18 cellular contexts compared by ENCODE assay signal in the genomic region with DNA sequence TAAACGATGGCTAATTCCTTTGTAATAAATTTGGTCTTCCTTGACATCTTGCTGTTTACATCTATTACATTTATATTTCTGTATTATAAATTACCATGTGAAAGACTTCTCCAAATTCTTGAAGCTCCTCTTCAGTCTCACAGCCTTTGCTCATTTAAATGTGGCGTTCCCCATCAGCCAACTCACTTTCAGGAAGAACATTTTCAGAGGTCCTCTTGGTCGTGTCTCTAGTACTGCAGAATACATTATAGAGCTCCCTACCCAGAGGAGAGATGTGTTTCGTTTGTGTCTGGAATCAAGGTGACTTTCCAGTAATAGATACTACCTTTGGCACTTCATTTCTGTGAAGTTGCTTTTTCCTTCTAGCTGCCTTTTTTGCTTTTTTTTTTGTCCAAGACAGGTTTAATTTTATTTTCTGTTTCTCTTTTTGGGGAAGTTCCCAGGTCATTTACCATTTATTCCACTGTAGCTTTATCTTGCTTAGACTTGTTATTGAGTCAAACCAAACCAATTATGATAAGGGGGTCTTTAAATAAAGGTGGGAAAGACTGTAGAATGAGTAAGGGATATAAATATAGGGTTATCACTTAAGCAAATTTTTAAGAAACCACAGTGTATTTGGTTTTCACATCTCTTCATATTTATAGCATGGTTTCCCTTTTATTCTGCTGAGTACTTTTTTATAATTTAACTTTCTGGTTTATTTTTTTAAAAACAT. TPM values are rescaled to one million over a fixed set of nuclear protein-coding genes. Genes with fewer than 3 reads are reported as not detected.
A peak's percentile ranks its signal among the peaks of the same experiment; 100 is the strongest.
DNase-seq lines count a peak whose midpoint lies in the region; ATAC-seq, FAIRE-seq and TF ChIP-seq lines count a peak whose summit lies in the region.
"Had no signal": no experiment of that assay in that cellular context is flagged by ENCODE, and none has a peak within 500 bp of the region (broad histone marks: within the 10 kb centered on the region; RNA-seq: fewer than 3 reads in every experiment).

No MANE protein-coding gene starts in this region.

- FAIRE-seq in GM19239 (lab: Jason Lieb, UNC): peak; percentile 45

- H3K36me3 ChIP-seq in psoas muscle (ENCODE audit: insufficient read depth in 1 of 2, low read depth in 1 of 2) (peaks cover 7 to 100% of the 10 kb centered on the region in 2 donors), smooth muscle cell (ENCODE audit: low read depth) (peaks cover 26% of the 10 kb centered on the region)

- ATAC-seq in activated T-cell treated with anti-CD3 and anti-CD28 coated beads, Interleukin-2, amount 50 U/mL, for 72 hours (replicated peaks in 1 of 2): no peak
- no peak for ATAC-seq in activated naive CD8-positive, alpha-beta T cell treated with anti-CD3 and anti-CD28 coated beads, Interleukin-2, amount 50 U/mL, for 24 hours
- no peak for ATAC-seq in stimulated activated memory B cell treated with anti-CD40 and anti-IgM and Interleukin-4, amounts not matched to agents 10 μg/mL and 1 μg/mL and 100 μg/mL, for 72 hours
- ATAC-seq in psoas muscle: no peak
- ATAC-seq: gastrocnemius medialis, left cardiac atrium had no signal

- no peaks in the 10 kb centered on the region for H3K9me3 ChIP-seq in psoas muscle
- H3K9me3 ChIP-seq in smooth muscle cell (replicated peaks; ENCODE audit: low read depth): no peaks in the 10 kb centered on the region
- H3K9me3 ChIP-seq: adrenal gland, gastrocnemius medialis had no signal

- no peaks in the 10 kb centered on the region for H3K27me3 Mint-ChIP-seq in activated T-cell treated with anti-CD3 and anti-CD28 coated beads, Interleukin-2, amount 50 U/mL, for 72 hours (ENCODE audit: low read depth)
- H3K27me3 Mint-ChIP-seq in activated naive CD8-positive, alpha-beta T cell treated with anti-CD3 and anti-CD28 coated beads, Interleukin-2, amount 50 U/mL, for 24 hours: no peaks in the 10 kb centered on the region
- no peaks in the 10 kb centered on the region for H3K27me3 Mint-ChIP-seq in stimulated activated memory B cell treated with anti-CD40 and anti-IgM and Interleukin-4, amounts not matched to agents 10 μg/mL and 1 μg/mL and 100 μg/mL, for 72 hours

- H4K20me1 ChIP-seq in smooth muscle cell (ENCODE audit: low read depth): peaks cover 83% of the 10 kb centered on the region

- DNase-seq in activated T-cell treated with anti-CD3 and anti-CD28 coated beads, Interleukin-2, amount 50 U/mL, for 72 hours: no peak
- DNase-seq in activated T-cell treated with anti-CD3 and anti-CD28 coated beads for 4 hours (no peak), GM19239 (ENCODE audit: insufficient read length, low spot score) (no peak), psoas muscle (no peak), NCI-H1694 (lab: John Stamatoyannopoulos, UW) (no peak), smooth muscle cell (lab: John Stamatoyannopoulos, UW; ENCODE audit: unreplicated experiment) (no peak)
- DNase-seq in activated naive CD8-positive, alpha-beta T cell treated with anti-CD3 and anti-CD28 coated beads, Interleukin-2, amount 50 U/mL, for 24 hours: no peak
- DNase-seq: adrenal gland; gastrocnemius medialis; H9; IMR-90; left cardiac atrium; midbrain; NCI-H2029 treated with DMSO at 0.1 percent for 48 hours; NCI-H510A treated with DMSO at 0.1 percent for 48 hours; stimulated activated CD4-positive, alpha-beta T cell treated with anti-CD3 and anti-CD28 coated beads, Interleukin-15, amount 100 ng/mL, for 24 hours; WERI-Rb-1 had no signal

- H3K36me3 Mint-ChIP-seq in activated T-cell treated with anti-CD3 and anti-CD28 coated beads, Interleukin-2, amount 50 U/mL, for 72 hours (ENCODE audit: insufficient read depth in 2 of 2): peaks cover 6 to 28% of the 10 kb centered on the region in 2 donors
- H3K36me3 Mint-ChIP-seq in activated naive CD8-positive, alpha-beta T cell treated with anti-CD3 and anti-CD28 coated beads, Interleukin-2, amount 50 U/mL, for 24 hours (ENCODE audit: low read depth): peaks cover 53% of the 10 kb centered on the region
- peaks cover 46% of the 10 kb centered on the region for H3K36me3 Mint-ChIP-seq in stimulated activated memory B cell treated with anti-CD40 and anti-IgM and Interleukin-4, amounts not matched to agents 10 μg/mL and 1 μg/mL and 100 μg/mL, for 72 hours

- H3K79me2 ChIP-seq in smooth muscle cell (ENCODE audit: low read depth): peaks cover 52% of the 10 kb centered on the region

- peak overlapping the region; percentile 96 for H3K27ac Mint-ChIP-seq in activated T-cell treated with anti-CD3 and anti-CD28 coated beads, Interleukin-2, amount 50 U/mL, for 72 hours
- peak overlapping the region; percentile 80 for H3K27ac Mint-ChIP-seq in activated naive CD8-positive, alpha-beta T cell treated with anti-CD3 and anti-CD28 coated beads, Interleukin-2, amount 50 U/mL, for 24 hours
- H3K27ac Mint-ChIP-seq in stimulated activated memory B cell treated with anti-CD40 and anti-IgM and Interleukin-4, amounts not matched to agents 10 μg/mL and 1 μg/mL and 100 μg/mL, for 72 hours: peak overlapping the region; percentile 49

- H3K4me1 Mint-ChIP-seq in activated T-cell treated with anti-CD3 and anti-CD28 coated beads, Interleukin-2, amount 50 U/mL, for 72 hours (ENCODE audit: low read depth): peaks cover 32% of the 10 kb centered on the region
- H3K4me1 Mint-ChIP-seq in activated naive CD8-positive, alpha-beta T cell treated with anti-CD3 and anti-CD28 coated beads, Interleukin-2, amount 50 U/mL, for 24 hours: peaks cover 28% of the 10 kb centered on the region
- peaks cover 16% of the 10 kb centered on the region for H3K4me1 Mint-ChIP-seq in stimulated activated memory B cell treated with anti-CD40 and anti-IgM and Interleukin-4, amounts not matched to agents 10 μg/mL and 1 μg/mL and 100 μg/mL, for 72 hours
- H3K4me1 Mint-ChIP-seq: H9 had no signal

- peak overlapping the region; percentile 6 to 75 for H3K4me3 Mint-ChIP-seq in activated T-cell treated with anti-CD3 and anti-CD28 coated beads, Interleukin-2, amount 50 U/mL, for 72 hours
- peak overlapping the region; percentile 27 for H3K4me3 Mint-ChIP-seq in activated naive CD8-positive, alpha-beta T cell treated with anti-CD3 and anti-CD28 coated beads, Interleukin-2, amount 50 U/mL, for 24 hours
- peak overlapping the region; percentile 48 for H3K4me3 Mint-ChIP-seq in stimulated activated memory B cell treated with anti-CD40 and anti-IgM and Interleukin-4, amounts not matched to agents 10 μg/mL and 1 μg/mL and 100 μg/mL, for 72 hours
- H3K4me3 Mint-ChIP-seq: H9 had no signal

- intact Hi-C loops in psoas muscle (cut with DNase I): no loop called here

- H3K4me3 ChIP-seq in psoas muscle (no peak overlapping the region), smooth muscle cell (no peak overlapping the region)
- H3K4me3 ChIP-seq: adrenal gland, gastrocnemius medialis had no signal

- WGBS in psoas muscle, 3 donors: 49 to 70% (median 60%) methylated on average over 4 of the region's 4 CpGs
- 92% methylated on average over 4 of the region's 4 CpGs for WGBS in smooth muscle cell (ENCODE audit: low lambda C conversion rate)

- no peak for TF ChIP-seq CTCF in psoas muscle (IDR thresholded peaks at IDR 0.05)
- TF ChIP-seq CTCF in smooth muscle cell (IDR thresholded peaks at IDR 0.05; ENCODE audit: borderline replicate concordance, insufficient read depth, poor library complexity, severe bottlenecking): no peak

- H3K27me3 ChIP-seq in psoas muscle (ENCODE audit: insufficient read depth in 3 of 3, low read length in 2 of 3): no peaks in the 10 kb centered on the region
- H3K27me3 ChIP-seq in smooth muscle cell (ENCODE audit: low read depth): no peaks in the 10 kb centered on the region
- H3K27me3 ChIP-seq: adrenal gland, gastrocnemius medialis had no signal

- H2AFZ ChIP-seq in smooth muscle cell (ENCODE audit: low read depth): no peak overlapping the region

- H3K27ac ChIP-seq in psoas muscle (no peak overlapping the region), smooth muscle cell (ENCODE audit: low read depth) (no peak overlapping the region)
- H3K27ac ChIP-seq: adrenal gland, WERI-Rb-1 had no signal

- no peaks in the 10 kb centered on the region for H3K9me3 Mint-ChIP-seq in activated T-cell treated with anti-CD3 and anti-CD28 coated beads, Interleukin-2, amount 50 U/mL, for 72 hours
- H3K9me3 Mint-ChIP-seq in activated naive CD8-positive, alpha-beta T cell treated with anti-CD3 and anti-CD28 coated beads, Interleukin-2, amount 50 U/mL, for 24 hours: no peaks in the 10 kb centered on the region
- no peaks in the 10 kb centered on the region for H3K9me3 Mint-ChIP-seq in stimulated activated memory B cell treated with anti-CD40 and anti-IgM and Interleukin-4, amounts not matched to agents 10 μg/mL and 1 μg/mL and 100 μg/mL, for 72 hours
- H3K9me3 Mint-ChIP-seq: H9 had no signal

- H3F3A ChIP-seq in smooth muscle cell (ENCODE audit: low read depth): no peaks in the 10 kb centered on the region

- H3K4me1 ChIP-seq in psoas muscle (no peaks in the 10 kb centered on the region), smooth muscle cell (ENCODE audit: low read depth) (no peaks in the 10 kb centered on the region)
- H3K4me1 ChIP-seq: adrenal gland, gastrocnemius medialis had no signal

- H3K9ac ChIP-seq in smooth muscle cell (ENCODE audit: low read depth): no peak overlapping the region

- no peak overlapping the region for H3K4me2 ChIP-seq in smooth muscle cell

RNA-seq across cellular contexts. Expression of a gene that starts 12.8 kb away (rescaled TPM):
- total RNA-seq in activated T-cell treated with anti-CD3 and anti-CD28 coated beads, Interleukin-2, amount 50 U/mL, for 72 hours: 100 to 1,000 TPM; 129 to 162 TPM
- total RNA-seq in psoas muscle: 100 to 1,000 TPM; 178 to 296 (median 222) TPM
- 100 to 1,000 TPM; 146 to 233 (median 187) TPM for polyA plus RNA-seq in psoas muscle
- 42.1 and 60.6 TPM in 2 replicates for total RNA-seq in smooth muscle cell
- 86.8 and 112 TPM in 2 replicates for polyA plus RNA-seq in smooth muscle cell

RNA-seq across cellular contexts. Expression of a gene that starts 17.2 kb away (rescaled TPM):
- total RNA-seq in activated T-cell treated with anti-CD3 and anti-CD28 coated beads, Interleukin-2, amount 50 U/mL, for 72 hours: 1 to 10 TPM; 3.9 to 5.8 TPM
- total RNA-seq in psoas muscle (1 to 10 TPM; 2.5 to 7.8 (median 5.2) TPM), smooth muscle cell (3.1 and 5.1 TPM in 2 replicates)
- polyA plus RNA-seq in psoas muscle (1 to 10 TPM; 3.9 to 5.7 (median 5.0) TPM), smooth muscle cell (3.3 and 3.4 TPM in 2 replicates)

RNA-seq across cellular contexts. Expression of a gene that starts 27.5 kb away (rescaled TPM):
- 10 to 100 TPM; 24.6 to 25.8 TPM for total RNA-seq in activated T-cell treated with anti-CD3 and anti-CD28 coated beads, Interleukin-2, amount 50 U/mL, for 72 hours
- total RNA-seq in psoas muscle: 10 to 100 TPM; 31.4 to 45.4 (median 39.8) TPM
- polyA plus RNA-seq in psoas muscle: 10 to 100 TPM; 35.7 to 60.9 (median 42.0) TPM
- total RNA-seq in smooth muscle cell: 9.9 and 18.2 TPM in 2 replicates
- polyA plus RNA-seq in smooth muscle cell: 21.5 and 27.7 TPM in 2 replicates
